In the genomic region with DNA sequence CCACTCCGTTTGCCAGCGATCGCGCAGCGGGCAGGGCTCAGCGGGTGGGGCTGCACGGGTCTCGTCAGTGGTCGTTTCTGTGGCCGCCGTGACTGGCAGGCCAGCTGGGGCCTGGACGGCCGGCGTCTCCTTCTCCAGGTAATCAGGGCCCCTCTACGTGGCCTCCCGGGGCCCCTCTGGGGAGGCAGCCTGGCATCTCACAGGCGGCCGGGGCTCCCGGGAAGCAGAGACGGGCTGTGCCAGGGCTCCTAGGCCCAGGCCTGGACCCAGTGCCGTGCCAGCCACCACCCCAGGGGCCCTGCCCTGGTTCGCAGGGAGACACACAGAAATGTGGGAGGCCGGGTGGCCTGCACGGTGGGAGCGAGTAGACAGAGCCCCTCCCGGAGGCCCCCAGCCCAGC, we compare ENCODE assay signal across 34 cellular contexts.
"Had no signal": no experiment of that assay in that cellular context is flagged by ENCODE, and none has a peak within 500 bp of the region (broad histone marks: within the 10 kb centered on the region; RNA-seq: fewer than 3 reads in every experiment).

No MANE protein-coding gene starts in this region.

- H3K27ac Mint-ChIP-seq: activated B cell treated with CpG ODN at 0.5 μM for 24 hours; activated CD4-positive, alpha-beta memory T cell treated with anti-CD3 and anti-CD28 coated beads for 36 hours; activated CD4-positive, alpha-beta T cell treated with anti-CD3 and anti-CD28 coated beads, Interleukin-2, amount 10 ng/mL, durations not matched to agents 24 days and 14 days; activated CD8-positive, alpha-beta T cell treated with anti-CD3 and anti-CD28 coated beads for 36 hours; activated naive CD4-positive, alpha-beta T cell treated with anti-CD3 and anti-CD28 coated beads for 36 hours; activated naive CD4-positive, alpha-beta T cell treated with anti-CD3 and anti-CD28 coated beads, Interleukin-2, amount 50 U/mL, for 72 hours; activated naive CD8-positive, alpha-beta T cell treated with anti-CD3 and anti-CD28 coated beads for 36 hours; activated T-cell treated with anti-CD3 and anti-CD28 coated beads, Interleukin-2, amount 50 U/mL, for 72 hours; activated T-helper 1 cell treated with anti-CD3 and anti-CD28 coated beads, Interleukin-12 subunit alpha, Interleukin-12 subunit beta, Interleukin-2, Interleukin-4 antibody, amounts not matched to agents 30 ng/mL and 10 ng/mL and 1 ng/mL, durations not matched to agents 14 hours and 24 hours and 36 hours; activated T-helper 17 cell treated with anti-CD3 and anti-CD28 coated beads, Interleukin-2, amount 50 U/mL, for 72 hours; T-helper 1 cell treated with Interleukin-12 subunit alpha and Interleukin-12 subunit beta and Interleukin-4 antibody, amounts not matched to agents 30 μg/mL and 1 μg/mL, for 36 hours; T-helper 2 cell treated with Interferon-gamma antibody and Interleukin-4, amounts not matched to agents 5 μg/mL and 100 μg/mL, for 36 hours had no signal

- H3K27me3 Mint-ChIP-seq: activated B cell treated with CpG ODN at 0.5 μM for 24 hours; activated CD4-positive, alpha-beta memory T cell treated with anti-CD3 and anti-CD28 coated beads for 36 hours; activated CD4-positive, alpha-beta T cell treated with anti-CD3 and anti-CD28 coated beads, Interleukin-2, amount 10 ng/mL, durations not matched to agents 24 days and 14 days; activated CD8-positive, alpha-beta T cell treated with anti-CD3 and anti-CD28 coated beads for 36 hours; activated naive CD8-positive, alpha-beta T cell treated with anti-CD3 and anti-CD28 coated beads for 36 hours; activated T-helper 17 cell treated with anti-CD3 and anti-CD28 coated beads, Interleukin-2, amount 50 U/mL, for 72 hours had no signal

- H3K9me3 Mint-ChIP-seq: activated B cell treated with CpG ODN at 0.5 μM for 24 hours; activated CD4-positive, alpha-beta memory T cell treated with anti-CD3 and anti-CD28 coated beads for 36 hours; activated CD4-positive, alpha-beta T cell treated with anti-CD3 and anti-CD28 coated beads, Interleukin-2, amount 10 ng/mL, durations not matched to agents 24 days and 14 days; activated CD8-positive, alpha-beta T cell treated with anti-CD3 and anti-CD28 coated beads for 36 hours; activated naive CD4-positive, alpha-beta T cell treated with anti-CD3 and anti-CD28 coated beads for 36 hours; activated naive CD4-positive, alpha-beta T cell treated with anti-CD3 and anti-CD28 coated beads, Interleukin-2, amount 50 U/mL, for 72 hours; activated naive CD8-positive, alpha-beta T cell treated with anti-CD3 and anti-CD28 coated beads for 36 hours; activated T-cell treated with anti-CD3 and anti-CD28 coated beads, Interleukin-2, amount 50 U/mL, for 4 hours; activated T-cell treated with anti-CD3 and anti-CD28 coated beads, Interleukin-2, amount 50 U/mL, for 72 hours; activated T-helper 1 cell treated with anti-CD3 and anti-CD28 coated beads, Interleukin-12 subunit alpha, Interleukin-12 subunit beta, Interleukin-2, Interleukin-4 antibody, amounts not matched to agents 30 ng/mL and 10 ng/mL and 1 ng/mL, durations not matched to agents 14 hours and 24 hours and 36 hours; activated T-helper 17 cell treated with anti-CD3 and anti-CD28 coated beads, Interleukin-2, amount 50 U/mL, for 72 hours; T-helper 1 cell treated with Interleukin-12 subunit alpha and Interleukin-12 subunit beta and Interleukin-4 antibody, amounts not matched to agents 30 μg/mL and 1 μg/mL, for 36 hours; T-helper 2 cell treated with Interferon-gamma antibody and Interleukin-4, amounts not matched to agents 5 μg/mL and 100 μg/mL, for 36 hours had no signal

- H3K4me1 Mint-ChIP-seq: activated T-helper 17 cell treated with anti-CD3 and anti-CD28 coated beads, Interleukin-2, amount 50 U/mL, for 72 hours had no signal

- DNase-seq: activated B cell treated with CpG ODN at 0.5 μM for 24 hours; activated CD4-positive, alpha-beta memory T cell treated with anti-CD3 and anti-CD28 coated beads for 36 hours; activated CD4-positive, alpha-beta T cell treated with anti-CD3 and anti-CD28 coated beads for 4 hours; activated CD4-positive, alpha-beta T cell treated with anti-CD3 and anti-CD28 coated beads, Interleukin-2, amount 10 ng/mL, durations not matched to agents 24 days and 14 days; activated CD4-positive, alpha-beta T cell treated with anti-CD3 and anti-CD28 coated beads, Interleukin-2, amount 50 U/mL, for 1 hour; activated CD4-positive, alpha-beta T cell treated with anti-CD3 and anti-CD28 coated beads, Interleukin-2, amount 50 U/mL, for 4 hours; activated CD4-positive, CD25-positive, alpha-beta regulatory T cell treated with anti-CD3 and anti-CD28 coated beads, Interleukin-2, amount 50 U/mL, for 72 hours; activated CD8-positive, alpha-beta memory T cell treated with anti-CD3 and anti-CD28 coated beads, Interleukin-2, amount 50 U/mL, for 4 hours; activated CD8-positive, alpha-beta T cell treated with anti-CD3 and anti-CD28 coated beads for 36 hours; activated effector memory CD4-positive, alpha-beta T cell treated with anti-CD3 and anti-CD28 coated beads, Interleukin-2, amount 50 U/mL, for 16 hours; activated gamma-delta T cell treated with Interleukin-2 at 50 U/mL for 16 hours; activated naive CD4-positive, alpha-beta T cell; activated naive CD4-positive, alpha-beta T cell treated with anti-CD3 and anti-CD28 coated beads for 36 hours; activated naive CD4-positive, alpha-beta T cell treated with anti-CD3 and anti-CD28 coated beads, Interleukin-2, amount 50 U/mL, for 16 hours; activated naive CD8-positive, alpha-beta T cell treated with anti-CD3 and anti-CD28 coated beads for 36 hours; activated T-cell treated with anti-CD3 and anti-CD28 coated beads for 4 hours; activated T-cell treated with anti-CD3 and anti-CD28 coated beads, Interleukin-2, amount 50 U/mL, for 4 hours; activated T-cell treated with anti-CD3 and anti-CD28 coated beads, Interleukin-2, amount 50 U/mL, for 72 hours; adrenal gland; amniotic stem cell; aorta; body of pancreas; brain microvascular endothelial cell; central memory CD4-positive, alpha-beta T cell; T-helper 1 cell; T-helper 2 cell; T-helper 9 cell had no signal

- H3K27ac ChIP-seq: brain microvascular endothelial cell, breast epithelium, VCaP had no signal

- H3K4me3 Mint-ChIP-seq: activated B cell treated with CpG ODN at 0.5 μM for 24 hours; activated CD4-positive, alpha-beta memory T cell treated with anti-CD3 and anti-CD28 coated beads for 36 hours; activated CD4-positive, alpha-beta T cell treated with anti-CD3 and anti-CD28 coated beads, Interleukin-2, amount 10 ng/mL, durations not matched to agents 24 days and 14 days; activated CD8-positive, alpha-beta T cell treated with anti-CD3 and anti-CD28 coated beads for 36 hours; activated naive CD4-positive, alpha-beta T cell treated with anti-CD3 and anti-CD28 coated beads for 36 hours; activated naive CD8-positive, alpha-beta T cell treated with anti-CD3 and anti-CD28 coated beads for 36 hours; activated T-cell treated with anti-CD3 and anti-CD28 coated beads, Interleukin-2, amount 50 U/mL, for 4 hours; activated T-cell treated with anti-CD3 and anti-CD28 coated beads, Interleukin-2, amount 50 U/mL, for 72 hours; activated T-helper 1 cell treated with anti-CD3 and anti-CD28 coated beads, Interleukin-12 subunit alpha, Interleukin-12 subunit beta, Interleukin-2, Interleukin-4 antibody, amounts not matched to agents 30 ng/mL and 10 ng/mL and 1 ng/mL, durations not matched to agents 14 hours and 24 hours and 36 hours; activated T-helper 17 cell treated with anti-CD3 and anti-CD28 coated beads, Interleukin-2, amount 50 U/mL, for 72 hours; T-helper 1 cell treated with Interleukin-12 subunit alpha and Interleukin-12 subunit beta and Interleukin-4 antibody, amounts not matched to agents 30 μg/mL and 1 μg/mL, for 36 hours; T-helper 2 cell treated with Interferon-gamma antibody and Interleukin-4, amounts not matched to agents 5 μg/mL and 100 μg/mL, for 36 hours had no signal

- H3K9me3 ChIP-seq: adrenal gland, body of pancreas, breast epithelium had no signal

- ATAC-seq: activated CD8-positive, alpha-beta T cell treated with anti-CD3 and anti-CD28 coated beads for 36 hours; activated naive CD4-positive, alpha-beta T cell treated with anti-CD3 and anti-CD28 coated beads, Interleukin-2, amount 50 U/mL, for 72 hours; activated T-cell treated with anti-CD3 and anti-CD28 coated beads, Interleukin-2, amount 50 U/mL, for 4 hours; activated T-cell treated with anti-CD3 and anti-CD28 coated beads, Interleukin-2, amount 50 U/mL, for 72 hours; activated T-helper 17 cell treated with anti-CD3 and anti-CD28 coated beads, Interleukin-2, amount 50 U/mL, for 72 hours; body of pancreas had no signal

- H3K36me3 ChIP-seq: brain microvascular endothelial cell, breast epithelium had no signal
